Comparison of ENCODE assay signal across 8 cellular contexts in genomic region chr19:49809155-49809986, GRCh38. TPM values are rescaled to one million over a fixed set of nuclear protein-coding genes. Genes with fewer than 3 reads are reported as not detected.
A peak's percentile ranks its signal among the peaks of the same experiment; 100 is the strongest.
DNase-seq lines count a peak whose midpoint lies in the region; ATAC-seq and TF ChIP-seq lines count a peak whose summit lies in the region.

No MANE protein-coding gene starts in this region.

- no peaks in the 10 kb centered on the region for H3K27me3 Mint-ChIP-seq in activated CD4-positive, alpha-beta T cell treated with anti-CD3 and anti-CD28 coated beads, Interleukin-2, amount 10 ng/mL, durations not matched to agents 24 days and 14 days
- no peaks in the 10 kb centered on the region for H3K27me3 Mint-ChIP-seq in memory B cell

- peaks cover 4% of the 10 kb centered on the region for H3K36me3 Mint-ChIP-seq in activated CD4-positive, alpha-beta T cell treated with anti-CD3 and anti-CD28 coated beads, Interleukin-2, amount 10 ng/mL, durations not matched to agents 24 days and 14 days (ENCODE audit: low read depth)
- H3K36me3 Mint-ChIP-seq in memory B cell, result peaks cover 3% of the 10 kb centered on the region

- peak overlapping the region; percentile 67 for H3K27ac ChIP-seq in effector memory CD4-positive, alpha-beta T cell (ENCODE audit: insufficient read depth, low read length, poor library complexity, severe bottlenecking)

- peaks cover 14% of the 10 kb centered on the region for H3K4me1 ChIP-seq in effector memory CD4-positive, alpha-beta T cell (ENCODE audit: control insufficient read depth, insufficient read depth, low read length, poor library complexity, severe bottlenecking)

- H3K9me3 ChIP-seq in effector memory CD4-positive, alpha-beta T cell (ENCODE audit: control insufficient read depth, low read length), result no peaks in the 10 kb centered on the region

- no peaks in the 10 kb centered on the region for H3K9me3 Mint-ChIP-seq in activated CD4-positive, alpha-beta T cell treated with anti-CD3 and anti-CD28 coated beads, Interleukin-2, amount 10 ng/mL, durations not matched to agents 24 days and 14 days
- H3K9me3 Mint-ChIP-seq in memory B cell, result no peaks in the 10 kb centered on the region

- intact Hi-C loops in activated CD4-positive, alpha-beta T cell treated with anti-CD3 and anti-CD28 coated beads, Interleukin-2, amount 10 ng/mL, durations not matched to agents 24 days and 14 days (cut with micrococcal nuclease), result no loop called here

- DNase-seq in AG09309 (ENCODE audit: low read depth) (no peak), HuH-7 (ENCODE audit: low spot score) (peak; percentile 53), memory B cell (ENCODE audit: low spot score in 2 of 2) (peak in 1 of 2 donors; percentile 61)
- DNase-seq in activated CD4-positive, alpha-beta T cell treated with anti-CD3 and anti-CD28 coated beads, Interleukin-2, amount 10 ng/mL, durations not matched to agents 24 days and 14 days, result peak; percentile 85
- peak; percentile 29 to 39 (median 32) for DNase-seq in effector memory CD4-positive, alpha-beta T cell
- peak; percentile 19 for DNase-seq in stimulated activated CD8-positive, alpha-beta memory T cell treated with anti-CD3 and anti-CD28 coated beads, Interleukin-4, amount 100 ng/mL, for 24 hours (ENCODE audit: low read depth)

- peak overlapping the region; percentile 91 for H3K4me3 Mint-ChIP-seq in activated CD4-positive, alpha-beta T cell treated with anti-CD3 and anti-CD28 coated beads, Interleukin-2, amount 10 ng/mL, durations not matched to agents 24 days and 14 days
- peak overlapping the region; percentile 98 for H3K4me3 Mint-ChIP-seq in memory B cell

- H3K36me3 ChIP-seq in effector memory CD4-positive, alpha-beta T cell (ENCODE audit: control insufficient read depth, insufficient read depth, low read length), result no peaks in the 10 kb centered on the region

- H3K27ac Mint-ChIP-seq in activated CD4-positive, alpha-beta T cell treated with anti-CD3 and anti-CD28 coated beads, Interleukin-2, amount 10 ng/mL, durations not matched to agents 24 days and 14 days, result peak overlapping the region; percentile 88
- H3K27ac Mint-ChIP-seq in memory B cell, result peak overlapping the region; percentile 96

- ATAC-seq in memory B cell (ENCODE audit: low read depth) (peak; percentile 23), GM21723 (IDR thresholded peaks at IDR 0.05; ENCODE audit: unreplicated experiment) (no peak), HG02798 (IDR thresholded peaks at IDR 0.05; ENCODE audit: poor library complexity, unreplicated experiment) (no peak)

- TF ChIP-seq CTCF in AG09309 (IDR thresholded peaks at IDR 0.05; ENCODE audit: control insufficient read depth, insufficient read depth, low read depth, low read length, missing control alignments), result no peak

- peaks cover 32% of the 10 kb centered on the region for H3K4me1 Mint-ChIP-seq in activated CD4-positive, alpha-beta T cell treated with anti-CD3 and anti-CD28 coated beads, Interleukin-2, amount 10 ng/mL, durations not matched to agents 24 days and 14 days
- peaks cover 32% of the 10 kb centered on the region for H3K4me1 Mint-ChIP-seq in memory B cell

- peak overlapping the region; percentile 72 for H3K4me3 ChIP-seq in AG09309 (ENCODE audit: control insufficient read depth, low read depth, low read length)
- H3K4me3 ChIP-seq in effector memory CD4-positive, alpha-beta T cell (ENCODE audit: insufficient read depth, low read depth, low read length, poor library complexity, severe bottlenecking), result peak overlapping the region; percentile 54

- H3K27me3 ChIP-seq in effector memory CD4-positive, alpha-beta T cell (replicated peaks; ENCODE audit: control insufficient read depth, insufficient read depth, low read length, poor library complexity, severe bottlenecking), result no peaks in the 10 kb centered on the region

RNA-seq across cellular contexts. Expression of gene FUZ, which starts 3.7 kb away (rescaled TPM):
- total RNA-seq in activated CD4-positive, alpha-beta T cell treated with anti-CD3 and anti-CD28 coated beads, Interleukin-2, amount 10 ng/mL, durations not matched to agents 24 days and 14 days, result 16.2 and 16.4 TPM in 2 replicates

RNA-seq across cellular contexts. Expression of gene MED25, which starts 8.7 kb away (rescaled TPM):
- 49.1 and 51.5 TPM in 2 replicates for total RNA-seq in activated CD4-positive, alpha-beta T cell treated with anti-CD3 and anti-CD28 coated beads, Interleukin-2, amount 10 ng/mL, durations not matched to agents 24 days and 14 days

RNA-seq across cellular contexts. Expression of gene PTOV1, which starts 41.6 kb away (rescaled TPM):
- total RNA-seq in activated CD4-positive, alpha-beta T cell treated with anti-CD3 and anti-CD28 coated beads, Interleukin-2, amount 10 ng/mL, durations not matched to agents 24 days and 14 days, result 121 and 124 TPM in 2 replicates

RNA-seq across cellular contexts. Expression of gene AP2A1, which starts 42.6 kb away (rescaled TPM):
- total RNA-seq in activated CD4-positive, alpha-beta T cell treated with anti-CD3 and anti-CD28 coated beads, Interleukin-2, amount 10 ng/mL, durations not matched to agents 24 days and 14 days, result 61.8 and 68.0 TPM in 2 replicates

RNA-seq across cellular contexts. Expression of gene TSKS, which starts 46.3 kb away (rescaled TPM):
- 0.92 and 1.6 TPM in 2 replicates for total RNA-seq in activated CD4-positive, alpha-beta T cell treated with anti-CD3 and anti-CD28 coated beads, Interleukin-2, amount 10 ng/mL, durations not matched to agents 24 days and 14 days
